Comparison of ENCODE assay signal across 1 cellular context in the genomic region with DNA sequence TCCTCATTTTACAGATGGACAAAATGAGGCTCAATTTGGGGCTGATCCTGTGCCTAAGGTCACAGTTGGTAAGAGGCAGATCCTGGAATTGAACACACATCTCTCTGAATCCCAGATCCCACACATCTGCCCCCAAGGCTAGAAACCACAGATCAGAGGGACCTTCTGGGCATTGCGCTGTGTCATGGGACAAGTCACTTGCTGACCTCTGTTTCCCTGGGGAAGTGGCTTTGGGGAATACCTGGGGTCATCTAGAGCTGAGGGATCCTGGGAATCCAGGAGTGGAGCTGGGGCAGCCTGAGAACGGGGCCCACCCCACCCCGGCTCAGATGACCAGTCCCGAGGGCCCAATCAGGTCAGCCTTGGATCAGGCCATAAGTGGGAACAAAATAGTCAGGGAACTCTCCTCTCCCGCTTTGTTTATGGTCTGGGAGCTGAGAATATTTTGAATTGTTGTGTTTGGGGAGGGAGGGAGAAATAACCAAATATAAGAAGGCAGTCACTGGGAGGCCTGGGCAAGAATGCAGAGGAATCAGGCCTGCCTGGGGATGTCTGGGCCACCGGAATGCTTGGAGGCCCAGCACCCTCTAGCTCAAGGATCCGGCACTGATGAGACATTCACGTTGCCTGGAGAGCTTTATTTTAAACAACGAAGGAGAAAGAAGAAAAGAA.
TF ChIP-seq lines count a peak whose summit lies in the region.

No MANE protein-coding gene starts in this region.

TF ChIP-seq in IMR-90, 13 proteins besides CTCF, POLR2A, EP300 and RAD21:
- no peak for TF ChIP-seq MXI1 (IDR thresholded peaks at IDR 0.05; ENCODE audit: borderline replicate concordance, low read depth, low read length)
- TF ChIP-seq RCOR1 (IDR thresholded peaks at IDR 0.05; ENCODE audit: insufficient replicate concordance, low read length): peak; percentile 18
- peak; percentile 46; the same call in 1 of the 2 replicates for TF ChIP-seq NFE2L2 (IDR thresholded peaks at IDR 0.05; ENCODE audit: low read depth, low read length)
